Comparison of ENCODE assay signal across 14 cellular contexts in genomic region chr10:76779163-76779820, GRCh38.
DNase-seq lines count a peak whose midpoint lies in the region; ATAC-seq, FAIRE-seq and TF ChIP-seq lines count a peak whose summit lies in the region.
"Had no signal": no experiment of that assay in that cellular context is flagged by ENCODE, and none has a peak within 500 bp of the region (broad histone marks: within the 10 kb centered on the region; RNA-seq: fewer than 3 reads in every experiment).

No MANE protein-coding gene starts in this region.

- no peak overlapping the region for H2BK5ac ChIP-seq in mesenchymal stem cell (ENCODE audit: low read depth, low read length, poor library complexity, severe bottlenecking)

- no peak overlapping the region for H4K8ac ChIP-seq in mesenchymal stem cell (ENCODE audit: low read length)

- no peak overlapping the region for H3K9ac ChIP-seq in mesenchymal stem cell (ENCODE audit: low read length)

- DNase-seq in left ventricle myocardium inferior: no peak
- DNase-seq in right cardiac atrium: no peak
- peak; percentile 2 to 37 for DNase-seq in cardiac fibroblast (ENCODE audit: low read depth in 2 of 2)
- peak; percentile 55 for DNase-seq in mesenchymal stem cell
- DNase-seq in urothelium cell line (ENCODE audit: low spot score): peak; percentile 22
- DNase-seq in T-helper 2 cell: no peak
- DNase-seq: activated CD4-positive, alpha-beta T cell treated with anti-CD3 and anti-CD28 coated beads for 36 hours; activated naive CD8-positive, alpha-beta T cell treated with anti-CD3 and anti-CD28 coated beads, Interleukin-2, amount 10 ng/mL, durations not matched to agents 7 days and 5 days; foreskin keratinocyte; naive B cell; NCI-H187 treated with DMSO at 0.1 percent for 48 hours had no signal

- ATAC-seq in right cardiac atrium (no peak), GM21515 (IDR thresholded peaks at IDR 0.05; ENCODE audit: unreplicated experiment) (no peak), GM18520 (IDR thresholded peaks at IDR 0.05; ENCODE audit: unreplicated experiment) (no peak)
- ATAC-seq: activated CD4-positive, alpha-beta T cell treated with anti-CD3 and anti-CD28 coated beads for 36 hours; foreskin keratinocyte; GM12878 had no signal

- no peak overlapping the region for H3K23ac ChIP-seq in mesenchymal stem cell (ENCODE audit: low read length in 2 of 2)

- H3K4me1 ChIP-seq in left ventricle myocardium inferior (peaks cover 19% of the 10 kb centered on the region), right cardiac atrium (ENCODE audit: control insufficient read depth, insufficient read depth, low read length) (peaks cover 1% of the 10 kb centered on the region), mesenchymal stem cell (ENCODE audit: control insufficient read depth, insufficient read depth, low read depth, low read length) (no peaks in the 10 kb centered on the region)
- H3K4me1 ChIP-seq: foreskin keratinocyte had no signal

- H2BK12ac ChIP-seq in mesenchymal stem cell (ENCODE audit: low read length in 2 of 2): no peak overlapping the region

- no peak overlapping the region for H2BK120ac ChIP-seq in mesenchymal stem cell (ENCODE audit: low read depth, low read length)

- no peak overlapping the region for H3K4ac ChIP-seq in mesenchymal stem cell (ENCODE audit: low read depth in 1 of 2, low read length in 2 of 2)

- no peak overlapping the region for H3K14ac ChIP-seq in mesenchymal stem cell (ENCODE audit: low read length in 2 of 2)

- H3K36me3 ChIP-seq in left ventricle myocardium inferior (no peaks in the 10 kb centered on the region), mesenchymal stem cell (ENCODE audit: control insufficient read depth in 1 of 2, insufficient read depth in 2 of 2, low read depth in 1 of 2, low read length in 2 of 2) (no peaks in the 10 kb centered on the region)

- no peak overlapping the region for H2AK5ac ChIP-seq in mesenchymal stem cell (ENCODE audit: low read length, severe bottlenecking)

- H3K4me3 ChIP-seq in left ventricle myocardium inferior (no peak overlapping the region), right cardiac atrium (ENCODE audit: low read length) (no peak overlapping the region), cardiac fibroblast (replicated peaks in 1 of 2; ENCODE audit: low read depth in 2 of 2, low read length in 2 of 2) (no peak overlapping the region), mesenchymal stem cell (ENCODE audit: insufficient read depth in 1 of 2, low read depth in 1 of 2, low read length in 2 of 2) (no peak overlapping the region)
- H3K4me3 ChIP-seq: GM12878 had no signal

- no peak overlapping the region for H3K4me2 ChIP-seq in mesenchymal stem cell (ENCODE audit: low read length, poor library complexity, severe bottlenecking)

- no peak overlapping the region for H2BK15ac ChIP-seq in mesenchymal stem cell (ENCODE audit: low read depth, poor library complexity, severe bottlenecking)

- no peaks in the 10 kb centered on the region for H3K79me1 ChIP-seq in mesenchymal stem cell (replicated peaks; ENCODE audit: low read length, poor library complexity, severe bottlenecking)

- H4K91ac ChIP-seq in mesenchymal stem cell (ENCODE audit: low read length): no peak overlapping the region

- H3K27ac ChIP-seq in left ventricle myocardium inferior (replicated peaks) (no peak overlapping the region), right cardiac atrium (ENCODE audit: low read length) (no peak overlapping the region), mesenchymal stem cell (ENCODE audit: low read length, poor library complexity, severe bottlenecking) (peak overlapping the region; percentile 38)
- H3K27ac ChIP-seq: foreskin keratinocyte had no signal

- peak; percentile 16 for TF ChIP-seq CTCF in left ventricle myocardium inferior (IDR thresholded peaks at IDR 0.05; ENCODE audit: borderline replicate concordance)
- TF ChIP-seq CTCF in cardiac fibroblast (IDR thresholded peaks at IDR 0.05; ENCODE audit: low read depth, low read length): no peak

- peaks cover 17% of the 10 kb centered on the region for H3K9me3 ChIP-seq in left ventricle myocardium inferior (replicated peaks)
- H3K9me3 ChIP-seq in right cardiac atrium (ENCODE audit: control insufficient read depth, low read length): no peaks in the 10 kb centered on the region
- peaks cover 17% of the 10 kb centered on the region for H3K9me3 ChIP-seq in mesenchymal stem cell (ENCODE audit: control insufficient read depth, low read length)

- no peak overlapping the region for H2AFZ ChIP-seq in mesenchymal stem cell (ENCODE audit: low read depth, low read length)

- H3K27me3 ChIP-seq in left ventricle myocardium inferior (ENCODE audit: low read depth) (no peaks in the 10 kb centered on the region), right cardiac atrium (ENCODE audit: control insufficient read depth, insufficient read depth) (no peaks in the 10 kb centered on the region), mesenchymal stem cell (ENCODE audit: control insufficient read depth in 1 of 2, insufficient read depth in 1 of 2, low read length in 2 of 2) (peaks cover 0 to 3% of the 10 kb centered on the region in 2 experiments)
- H3K27me3 ChIP-seq: foreskin keratinocyte had no signal

- no peak overlapping the region for H3K18ac ChIP-seq in mesenchymal stem cell (ENCODE audit: low read depth in 1 of 2, low read length in 2 of 2)

- WGBS in right cardiac atrium: 53% methylated on average over 9 of the region's 9 CpGs
- WGBS in mesenchymal stem cell: 52% methylated on average over 6 of the region's 9 CpGs

- intact Hi-C loops in left ventricle myocardium inferior (cut with micrococcal nuclease): no loop called here
- intact Hi-C loops in right cardiac atrium (cut with DNase I): loop anchor here in 1 of 4 donors (10.0 kb wide), 1 partner anchor 204 kb away; no protein-coding TSS in a partner anchor

- FAIRE-seq in urothelium cell line (lab: Jason Lieb, UNC): no peak
- FAIRE-seq: GM12878 had no signal

Comparison
In these comparisons a context has a peak if more than half of its experiments do, and no peak if none do; other contexts are left out.
1. DNase-seq: peak in cardiac fibroblast (2 of 2), mesenchymal stem cell (single experiment) and urothelium cell line (single experiment); none in left ventricle myocardium inferior (single experiment), right cardiac atrium (0 of 3) and T-helper 2 cell (0 of 5).